In the genomic region with DNA sequence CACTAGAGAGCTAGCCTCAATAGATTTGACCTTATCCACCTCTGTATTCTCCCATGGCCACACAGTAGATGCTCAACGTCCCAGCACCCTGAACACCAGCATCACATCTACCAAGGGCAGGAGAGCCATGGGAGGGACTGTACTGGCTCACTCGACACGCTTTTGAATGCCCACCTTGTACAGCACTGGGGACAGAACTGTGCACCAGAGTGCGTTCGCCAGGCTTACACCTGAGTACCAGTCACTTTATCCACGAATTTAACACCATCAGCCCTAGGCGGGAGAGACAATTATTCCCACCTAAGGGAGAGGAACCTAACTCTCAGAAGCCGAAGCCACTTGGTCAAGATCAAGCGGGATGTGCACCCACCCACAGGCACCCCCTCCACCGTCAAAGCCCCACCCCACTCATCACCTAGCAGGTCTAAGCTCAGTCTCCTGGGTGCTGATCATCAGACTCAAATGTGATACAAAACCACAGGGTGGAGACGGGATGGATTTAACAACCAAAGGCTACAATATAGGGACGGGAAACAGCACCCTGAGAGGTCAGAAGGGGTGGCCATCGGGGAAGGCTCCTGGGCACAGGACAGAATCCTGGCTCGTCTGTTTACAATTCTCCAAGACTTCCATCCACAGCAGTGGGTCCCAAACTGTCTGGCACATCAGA, we compare ENCODE assay signal across 24 cellular contexts.
DNase-seq lines count a peak whose midpoint lies in the region; ATAC-seq, FAIRE-seq and TF ChIP-seq lines count a peak whose summit lies in the region.
"Had no signal": no experiment of that assay in that cellular context is flagged by ENCODE, and none has a peak within 500 bp of the region (broad histone marks: within the 10 kb centered on the region; RNA-seq: fewer than 3 reads in every experiment).

No MANE protein-coding gene starts in this region.

- H3K36me3 ChIP-seq in H1 (ENCODE audit: control insufficient read depth in 2 of 4, insufficient read depth in 4 of 4, low read length in 3 of 4) (no peaks in the 10 kb centered on the region), aorta (ENCODE audit: control insufficient read depth in 1 of 2, insufficient read depth in 2 of 2, low read length in 1 of 2) (no peaks in the 10 kb centered on the region)

- H3K4me3 ChIP-seq in H1 (ENCODE audit: extremely low read depth in 1 of 4, insufficient read depth in 2 of 4, low read depth in 3 of 4, low read length in 4 of 4) (no peak overlapping the region), aorta (ENCODE audit: low read length in 2 of 2) (no peak overlapping the region)
- H3K4me3 ChIP-seq: K562 had no signal

- H3K79me1 ChIP-seq in H1 (ENCODE audit: low read depth, low read length): no peaks in the 10 kb centered on the region

- no peak overlapping the region for H4K5ac ChIP-seq in H1 (ENCODE audit: insufficient read length, low read depth, low read length)

- H3K27me3 ChIP-seq in H1 (replicated peaks in 1 of 4; ENCODE audit: control insufficient read depth in 3 of 4, extremely low read depth in 1 of 4, insufficient read depth in 3 of 4, low read length in 3 of 4): no peaks in the 10 kb centered on the region
- H3K27me3 ChIP-seq in aorta (ENCODE audit: control insufficient read depth in 1 of 2, insufficient read depth in 2 of 2, low read length in 1 of 2): no peaks in the 10 kb centered on the region

- FAIRE-seq in H1 (lab: Jason Lieb, UNC): no peak
- FAIRE-seq: A204.1, D721Med, GM19239, HepG2, K562 had no signal

- no peak overlapping the region for H2BK20ac ChIP-seq in H1 (ENCODE audit: low read length)

- H3K4me1 ChIP-seq in H1 (replicated peaks in 1 of 4; ENCODE audit: control insufficient read depth in 3 of 4, insufficient read depth in 4 of 4, low read length in 3 of 4): no peaks in the 10 kb centered on the region
- H3K4me1 ChIP-seq in aorta (ENCODE audit: control insufficient read depth in 1 of 2, insufficient read depth in 2 of 2, low read length in 2 of 2): no peaks in the 10 kb centered on the region

- TF ChIP-seq RAD21 in H1 (IDR thresholded peaks at IDR 0.05 in 1 of 2, conservative IDR thresholded peaks at IDR 0.05 in 1 of 2; ENCODE audit: low read depth in 2 of 2, low read length in 2 of 2): no peak

- peaks cover 15% of the 10 kb centered on the region; the same call in 1 of the 2 replicates for H3K23me2 ChIP-seq in H1 (ENCODE audit: low read depth, low read length)

- no peak for TF ChIP-seq CTCF in H1 (IDR thresholded peaks at IDR 0.05; ENCODE audit: control extremely low read depth in 1 of 3, insufficient read depth in 1 of 3, low read depth in 1 of 3, low read length in 3 of 3)
- no peak for TF ChIP-seq CTCF in osteocyte (IDR thresholded peaks at IDR 0.05)

- no peak overlapping the region for H2BK12ac ChIP-seq in H1 (ENCODE audit: low read depth, low read length)

- H4K8ac ChIP-seq in H1 (ENCODE audit: extremely low read depth, insufficient read depth, low read length): no peak overlapping the region

- peak; percentile 31 for DNase-seq in activated CD8-positive, alpha-beta memory T cell treated with anti-CD3 and anti-CD28 coated beads, Interleukin-2, amount 10 ng/mL, durations not matched to agents 7 days and 5 days
- DNase-seq in activated CD8-positive, alpha-beta memory T cell treated with anti-CD3 and anti-CD28 coated beads, Interleukin-2, amount 50 U/mL, for 48 hours: no peak
- peak in 1 of 2 experiments; percentile 28 for DNase-seq in H1 (ENCODE audit: low read depth in 1 of 2, low spot score in 2 of 2)
- DNase-seq in osteocyte (ENCODE audit: extremely low spot score, unreplicated experiment): peak; percentile 49
- DNase-seq in aorta: peak; percentile 6 to 47
- no peak for DNase-seq in AG08396 (ENCODE audit: low spot score)
- DNase-seq: DMS53, GDM1, H7, HFFc6, MM.1S, NCI-H1048, NCI-H1417 treated with DMSO at 0.1 percent for 48 hours, NCI-H187, NCI-H526 had no signal

- peaks cover 7% of the 10 kb centered on the region for H3K27me3 Mint-ChIP-seq in activated CD8-positive, alpha-beta memory T cell treated with anti-CD3 and anti-CD28 coated beads, Interleukin-2, amount 10 ng/mL, durations not matched to agents 7 days and 5 days
- H3K27me3 Mint-ChIP-seq in osteocyte (ENCODE audit: unreplicated experiment): no peaks in the 10 kb centered on the region

- no peak for ATAC-seq in activated CD8-positive, alpha-beta memory T cell treated with anti-CD3 and anti-CD28 coated beads, Interleukin-2, amount 10 ng/mL, durations not matched to agents 7 days and 5 days
- ATAC-seq in aorta (ENCODE audit: low FRiP score) (no peak), HG03045 (IDR thresholded peaks at IDR 0.05; ENCODE audit: unreplicated experiment) (no peak)
- ATAC-seq: HepG2, K562, Right ventricle myocardium inferior had no signal

- H3K4me3 Mint-ChIP-seq in activated CD8-positive, alpha-beta memory T cell treated with anti-CD3 and anti-CD28 coated beads, Interleukin-2, amount 10 ng/mL, durations not matched to agents 7 days and 5 days: no peak overlapping the region
- H3K4me3 Mint-ChIP-seq in osteocyte (ENCODE audit: unreplicated experiment): no peak overlapping the region
- H3K4me3 Mint-ChIP-seq: B cell, HFFc6 had no signal

- POLR2A ChIA-PET in H1 (lab: Charles Lee; ENCODE audit: partially characterized antibody): no interaction called here

- H3K9ac ChIP-seq in H1 (replicated peaks in 1 of 4; ENCODE audit: extremely low read depth in 1 of 4, low read depth in 3 of 4, low read length in 3 of 4): no peak overlapping the region

- WGBS in H1 (ENCODE audit: extremely low coverage in 1 of 2, insufficient coverage in 1 of 2, insufficient read length in 1 of 2, insufficient replicate concordance in 2 of 2, low coverage in 1 of 2, low lambda C conversion rate in 2 of 2, missing lambda C conversion rate in 1 of 2), 2 experiments: 88% methylated on average over 14 of the region's 14 CpGs; no CpG with 5 or more reads in 1 of the 2 experiments
- WGBS in aorta, 2 donors: 89 to 92% methylated on average over 14 of the region's 14 CpGs

- intact Hi-C loops in aorta (cut with DNase I): no loop called here

- H3K23ac ChIP-seq in H1 (ENCODE audit: insufficient read length): no peak overlapping the region

- no peaks in the 10 kb centered on the region for H3K36me3 Mint-ChIP-seq in activated CD8-positive, alpha-beta memory T cell treated with anti-CD3 and anti-CD28 coated beads, Interleukin-2, amount 10 ng/mL, durations not matched to agents 7 days and 5 days
- no peaks in the 10 kb centered on the region for H3K36me3 Mint-ChIP-seq in osteocyte (ENCODE audit: unreplicated experiment)
- H3K36me3 Mint-ChIP-seq: CD14-positive monocyte had no signal

- no peak overlapping the region for H2AK5ac ChIP-seq in H1 (ENCODE audit: low read depth, low read length)

- no peak overlapping the region for H4K91ac ChIP-seq in H1 (replicated peaks; ENCODE audit: insufficient read length, low read length)

- H3K14ac ChIP-seq in H1 (ENCODE audit: insufficient read length): no peak overlapping the region

- H3K4me1 Mint-ChIP-seq in activated CD8-positive, alpha-beta memory T cell treated with anti-CD3 and anti-CD28 coated beads, Interleukin-2, amount 10 ng/mL, durations not matched to agents 7 days and 5 days: no peaks in the 10 kb centered on the region
- peaks cover 34% of the 10 kb centered on the region for H3K4me1 Mint-ChIP-seq in osteocyte (ENCODE audit: unreplicated experiment)
- H3K4me1 Mint-ChIP-seq: B cell, CD14-positive monocyte had no signal

- H2BK15ac ChIP-seq in H1 (ENCODE audit: low read length): 0 out of 2 replicates have a peak overlapping the region, but pooled peaks have one; percentile 88

- no peak overlapping the region for H2BK120ac ChIP-seq in H1 (replicated peaks; ENCODE audit: low read depth, low read length)

- no peak overlapping the region for H3K56ac ChIP-seq in H1 (replicated peaks; ENCODE audit: insufficient read length, low read depth, low read length)

- no peaks in the 10 kb centered on the region; a peak in 1 of 4 replicates for H3K9me3 ChIP-seq in H1 (ENCODE audit: insufficient read depth in 2 of 2, low read depth in 1 of 2, low read length in 1 of 2)
- no peaks in the 10 kb centered on the region for H3K9me3 ChIP-seq in aorta (ENCODE audit: control insufficient read depth, low read length)

- H2BK5ac ChIP-seq in H1 (ENCODE audit: low read depth, low read length): no peak overlapping the region

- H3K27ac ChIP-seq in H1 (ENCODE audit: low read depth, low read length) (no peak overlapping the region), aorta (ENCODE audit: low read depth in 1 of 2, low read length in 2 of 2) (no peak overlapping the region)

- no peak overlapping the region for H3K4me2 ChIP-seq in H1 (ENCODE audit: insufficient read depth in 1 of 2, low read depth in 2 of 2, low read length in 2 of 2)

- H3K27ac Mint-ChIP-seq in activated CD8-positive, alpha-beta memory T cell treated with anti-CD3 and anti-CD28 coated beads, Interleukin-2, amount 10 ng/mL, durations not matched to agents 7 days and 5 days: no peak overlapping the region
- no peak overlapping the region for H3K27ac Mint-ChIP-seq in osteocyte (ENCODE audit: unreplicated experiment)
- H3K27ac Mint-ChIP-seq: B cell, CD14-positive monocyte, HFFc6 had no signal

- TF ChIP-seq POLR2A in H1 (IDR thresholded peaks at IDR 0.05; ENCODE audit: control extremely low read depth in 1 of 2, low read depth in 2 of 2, low read length in 2 of 2): no peak

- H3K4ac ChIP-seq in H1 (replicated peaks; ENCODE audit: insufficient read length, low read depth, low read length): no peak overlapping the region

- no peak for TF ChIP-seq EP300 in H1 (IDR thresholded peaks at IDR 0.05; ENCODE audit: borderline replicate concordance in 1 of 2, low read depth in 2 of 2, low read length in 2 of 2)

- CTCF ChIA-PET in activated CD8-positive, alpha-beta memory T cell treated with anti-CD3 and anti-CD28 coated beads, Interleukin-2, amount 10 ng/mL, durations not matched to agents 7 days and 5 days (lab: Charles Lee): no interaction called here
- CTCF ChIA-PET in H1 (lab: Charles Lee; ENCODE audit: partially characterized antibody): interaction anchor here (0.7 to 3.3 kb wide), 5 partner anchors 11 to 54 kb away, joined by 3 to 13 read pairs (median 3); no protein-coding TSS in a partner anchor

- no peak overlapping the region for H3K18ac ChIP-seq in H1 (ENCODE audit: extremely low read depth, low read length)

- no peaks in the 10 kb centered on the region for H3K79me2 ChIP-seq in H1 (ENCODE audit: control insufficient read depth in 1 of 2, insufficient read depth in 2 of 2, low read length in 2 of 2)

- H2AFZ ChIP-seq in H1 (ENCODE audit: low read length): no peak overlapping the region

- H4K20me1 ChIP-seq in H1 (replicated peaks in 1 of 2; ENCODE audit: control insufficient read depth in 1 of 2, insufficient read depth in 2 of 2, low read length in 2 of 2): no peaks in the 10 kb centered on the region

- no peaks in the 10 kb centered on the region for H3K9me3 Mint-ChIP-seq in activated CD8-positive, alpha-beta memory T cell treated with anti-CD3 and anti-CD28 coated beads, Interleukin-2, amount 10 ng/mL, durations not matched to agents 7 days and 5 days (ENCODE audit: low read depth)
- H3K9me3 Mint-ChIP-seq in osteocyte (ENCODE audit: unreplicated experiment): no peaks in the 10 kb centered on the region
- H3K9me3 Mint-ChIP-seq: CD14-positive monocyte, HFFc6 had no signal

TF ChIP-seq in H1, 55 proteins besides CTCF, POLR2A, EP300 and RAD21 (continues in another document):
- no peak for TF ChIP-seq MAX (IDR thresholded peaks at IDR 0.05)

Comparison
In these comparisons a context has a peak if more than half of its experiments do, and no peak if none do; other contexts are left out.
1. DNase-seq: peak in activated CD8-positive, alpha-beta memory T cell treated with anti-CD3 and anti-CD28 coated beads, Interleukin-2, amount 10 ng/mL, durations not matched to agents 7 days and 5 days (single experiment), osteocyte (single experiment) and aorta (2 of 2); none in activated CD8-positive, alpha-beta memory T cell treated with anti-CD3 and anti-CD28 coated beads, Interleukin-2, amount 50 U/mL, for 48 hours (single experiment) and AG08396 (single experiment).